ENCODE assay signal across 11 cellular contexts in genomic region chr18:46755315-46756171, GRCh38.
DNase-seq lines count a peak whose midpoint lies in the region; ATAC-seq and TF ChIP-seq lines count a peak whose summit lies in the region.
"Had no signal": no experiment of that assay in that cellular context is flagged by ENCODE, and none has a peak within 500 bp of the region (broad histone marks: within the 10 kb centered on the region; RNA-seq: fewer than 3 reads in every experiment).

No MANE protein-coding gene starts in this region.

- H3K4me2 ChIP-seq in parathyroid adenoma (ENCODE audit: low read length) = peak overlapping the region; percentile 93

- H3K27ac ChIP-seq in HUES6 (ENCODE audit: low read depth, low read length) (no peak overlapping the region), coronary artery (no peak overlapping the region), parathyroid adenoma (peak overlapping the region; percentile 96)

- H3K4me3 ChIP-seq in HUES6 (ENCODE audit: low read depth, low read length) (peak overlapping the region; percentile 53), coronary artery (peak overlapping the region; percentile 50), parathyroid adenoma (ENCODE audit: low read depth, low read length) (peak overlapping the region; percentile 88)

- H3K36me3 ChIP-seq in HUES6 (ENCODE audit: control insufficient read depth, insufficient read depth, low read length) = no peaks in the 10 kb centered on the region
- no peaks in the 10 kb centered on the region for H3K36me3 ChIP-seq in parathyroid adenoma (ENCODE audit: control insufficient read depth, insufficient read depth, low read length)

- no peak for ATAC-seq in HG03442 (IDR thresholded peaks at IDR 0.05; ENCODE audit: unreplicated experiment)
- ATAC-seq: T-cell had no signal

- peaks cover 9% of the 10 kb centered on the region; the same call in 1 of the 2 replicates for H3K4me1 ChIP-seq in HUES6 (ENCODE audit: control insufficient read depth, insufficient read depth, low read length)
- peaks cover 29% of the 10 kb centered on the region for H3K4me1 ChIP-seq in parathyroid adenoma

- H2AFZ ChIP-seq in parathyroid adenoma = peak overlapping the region; percentile 77

- TF ChIP-seq CTCF in coronary artery (IDR thresholded peaks at IDR 0.05) (no peak), parathyroid adenoma (IDR thresholded peaks at IDR 0.05) (no peak)

- H3K9ac ChIP-seq in HUES6 (ENCODE audit: low read length) (no peak overlapping the region), parathyroid adenoma (peak overlapping the region; percentile 75)

- DNase-seq in NCI-H146 (lab: John Stamatoyannopoulos, UW) = peak; percentile 68
- DNase-seq in NCI-H146 treated with DMSO at 0.1 percent for 48 hours (lab: John Stamatoyannopoulos, UW; ENCODE audit: unreplicated experiment) = no peak
- DNase-seq in coronary artery (ENCODE audit: low spot score) = no peak
- no peak for DNase-seq in globus pallidus (ENCODE audit: low spot score)
- DNase-seq in AG08395 (ENCODE audit: low spot score) = no peak
- DNase-seq: activated naive CD4-positive, alpha-beta T cell treated with Interleukin-2 at 50 U/mL for 16 hours; HFFc6; T-cell had no signal

- peaks cover 80% of the 10 kb centered on the region for H3K27me3 ChIP-seq in HUES6 (ENCODE audit: control insufficient read depth, insufficient read depth, low read length)
- no peaks in the 10 kb centered on the region for H3K27me3 ChIP-seq in parathyroid adenoma (ENCODE audit: control insufficient read depth, insufficient read depth, low read length)

- no peaks in the 10 kb centered on the region for H3K9me3 ChIP-seq in HUES6 (ENCODE audit: control insufficient read depth, insufficient read depth, low read depth, low read length)
- no peaks in the 10 kb centered on the region for H3K9me3 ChIP-seq in parathyroid adenoma (ENCODE audit: control insufficient read depth, low read length)

- H3K79me2 ChIP-seq in parathyroid adenoma = peaks cover 29% of the 10 kb centered on the region
